Comparison of ENCODE assay signal across 1 cellular context in the genomic region with DNA sequence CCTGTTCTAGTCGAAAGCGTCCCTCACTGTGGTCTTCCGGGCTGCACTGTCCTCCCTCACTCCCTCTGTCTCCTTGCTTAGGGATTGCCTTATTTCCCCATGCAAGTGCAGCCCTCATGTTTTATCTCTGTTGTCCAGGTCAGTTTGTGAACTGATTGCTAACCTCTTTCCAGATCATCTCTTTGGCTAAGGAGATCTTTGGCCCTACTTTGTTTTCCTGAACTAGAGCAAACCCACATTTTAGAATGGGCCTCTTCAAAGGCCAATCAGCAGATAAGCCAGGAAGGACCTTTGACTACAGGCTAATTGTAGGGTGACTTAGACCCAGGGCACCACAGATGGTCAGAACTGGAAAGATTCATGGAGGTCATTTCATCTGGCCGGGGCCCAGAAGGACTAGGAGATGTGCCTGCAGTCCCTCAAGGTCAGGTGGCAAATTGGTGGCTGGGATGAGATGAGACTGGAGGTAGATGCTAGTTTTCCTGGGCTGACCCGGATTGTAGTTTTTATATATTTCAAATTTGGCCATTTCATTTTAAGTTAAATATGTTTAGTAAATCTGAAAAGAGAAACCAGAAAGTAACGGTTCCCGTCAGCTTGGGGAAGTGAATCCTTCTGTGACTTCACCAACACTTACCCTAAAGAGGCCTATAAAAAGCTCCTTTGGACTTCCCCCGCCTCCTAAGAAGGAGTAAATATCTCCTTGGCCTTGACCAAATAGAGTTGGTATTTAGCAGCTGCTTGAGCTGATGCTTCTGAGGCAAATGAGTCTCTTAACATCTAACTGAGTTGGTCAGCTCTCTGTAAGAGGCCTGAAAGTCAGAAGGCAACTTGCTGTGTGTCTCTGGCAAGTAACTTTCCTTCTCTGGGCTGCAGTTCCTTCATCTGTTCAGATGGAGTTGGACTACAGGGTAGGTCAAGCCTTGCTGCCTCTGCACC.
TF ChIP-seq lines count a peak whose summit lies in the region.

No MANE protein-coding gene starts in this region.

TF ChIP-seq in GM12878, 131 proteins besides CTCF, POLR2A, EP300 and RAD21 (continued from another document and continues in another):
- TF ChIP-seq, protein P1, sequence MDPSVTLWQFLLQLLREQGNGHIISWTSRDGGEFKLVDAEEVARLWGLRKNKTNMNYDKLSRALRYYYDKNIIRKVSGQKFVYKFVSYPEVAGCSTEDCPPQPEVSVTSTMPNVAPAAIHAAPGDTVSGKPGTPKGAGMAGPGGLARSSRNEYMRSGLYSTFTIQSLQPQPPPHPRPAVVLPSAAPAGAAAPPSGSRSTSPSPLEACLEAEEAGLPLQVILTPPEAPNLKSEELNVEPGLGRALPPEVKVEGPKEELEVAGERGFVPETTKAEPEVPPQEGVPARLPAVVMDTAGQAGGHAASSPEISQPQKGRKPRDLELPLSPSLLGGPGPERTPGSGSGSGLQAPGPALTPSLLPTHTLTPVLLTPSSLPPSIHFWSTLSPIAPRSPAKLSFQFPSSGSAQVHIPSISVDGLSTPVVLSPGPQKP (IDR thresholded peaks at IDR 0.05; ENCODE audit: low read depth, low read length), result no peak
- TF ChIP-seq PAX8 (IDR thresholded peaks at IDR 0.05) (no peak; the same call in 1 of the 2 replicates), CHD1 (IDR thresholded peaks at IDR 0.05; ENCODE audit: low read depth, low read length) (peak; percentile 80; the same call in 1 of the 2 replicates), RFX5 (IDR thresholded peaks at IDR 0.05; ENCODE audit: low read depth, low read length) (0 out of 2 replicates have a peak, but pooled peaks have one; percentile 53), TAF1 (IDR thresholded peaks at IDR 0.05; ENCODE audit: borderline replicate concordance, low read depth, low read length) (peak; percentile 84), JUND (IDR thresholded peaks at IDR 0.05; ENCODE audit: low read depth, low read length) (no peak; the same call in 1 of the 2 replicates), MXI1 (IDR thresholded peaks at IDR 0.05; ENCODE audit: low read depth, low read length) (peak; percentile 72; the same call in 1 of the 2 replicates), SPI1 (IDR thresholded peaks at IDR 0.05; ENCODE audit: borderline replicate concordance, insufficient read depth, low read depth, low read length) (peak; percentile 97), BCL11A (IDR thresholded peaks at IDR 0.05; ENCODE audit: low read depth, low read length) (peak; percentile 95), HDGF (IDR thresholded peaks at IDR 0.05) (no peak), KDM1A (IDR thresholded peaks at IDR 0.05; ENCODE audit: borderline replicate concordance) (no peak), RAD51 (IDR thresholded peaks at IDR 0.05) (peak; percentile 42; the same call in 1 of the 2 replicates), CBFB (IDR thresholded peaks at IDR 0.05; ENCODE audit: low read depth) (no peak; the same call in 1 of the 2 replicates), BMI1 (IDR thresholded peaks at IDR 0.05; ENCODE audit: borderline replicate concordance) (peak; percentile 84), FOS (IDR thresholded peaks at IDR 0.05; ENCODE audit: borderline replicate concordance, extremely low read depth, insufficient read length) (no peak), ZNF622 (IDR thresholded peaks at IDR 0.05) (no peak), DPF2 (IDR thresholded peaks at IDR 0.05) (peak; percentile 98), MYC (IDR thresholded peaks at IDR 0.05; ENCODE audit: insufficient read depth, insufficient read length, insufficient replicate concordance, low read length, severe bottlenecking) (no peak), SMARCA5 (IDR thresholded peaks at IDR 0.05) (peak; percentile 100), SREBF1 (IDR thresholded peaks at IDR 0.05; ENCODE audit: low read length) (0 out of 2 replicates have a peak, but pooled peaks have one; percentile 24), GABPA (IDR thresholded peaks at IDR 0.05; ENCODE audit: low read depth) (0 out of 2 replicates have a peak, but pooled peaks have one; percentile 57), SUPT20H (IDR thresholded peaks at IDR 0.05; ENCODE audit: borderline replicate concordance, control insufficient read depth, low read depth, low read length) (no peak), NR2F1 (conservative IDR thresholded peaks at IDR 0.05) (peak; percentile 86), NR2C2 (IDR thresholded peaks at IDR 0.05; ENCODE audit: borderline replicate concordance, control insufficient read depth, insufficient read length, low read depth) (no peak), SMAD5 (IDR thresholded peaks at IDR 0.05; ENCODE audit: low read depth) (peak; percentile 48; the same call in 1 of the 2 replicates), PAX5 (IDR thresholded peaks at IDR 0.05; ENCODE audit: borderline replicate concordance, low read depth, low read length) (peak; percentile 79; the same call in 1 of the 2 replicates), CBX5 (IDR thresholded peaks at IDR 0.05; ENCODE audit: low read depth) (0 out of 2 replicates have a peak, but pooled peaks have one; percentile 61), ZNF274 (IDR thresholded peaks at IDR 0.05; ENCODE audit: insufficient read depth, insufficient read length) (no peak), MEF2A (IDR thresholded peaks at IDR 0.05; ENCODE audit: insufficient read depth, low read depth, low read length) (peak; percentile 99), KAT2A (conservative IDR thresholded peaks at IDR 0.05; ENCODE audit: control insufficient read depth, low read depth, low read length) (no peak), HCFC1 (IDR thresholded peaks at IDR 0.05; ENCODE audit: low read length) (no peak), LARP7 (IDR thresholded peaks at IDR 0.05) (no peak), ZZZ3 (IDR thresholded peaks at IDR 0.05; ENCODE audit: control insufficient read depth, insufficient read length, low read depth) (no peak), STAT3 (IDR thresholded peaks at IDR 0.05; ENCODE audit: low read depth, low read length) (peak; percentile 100)
- TF ChIP-seq, protein P2, sequence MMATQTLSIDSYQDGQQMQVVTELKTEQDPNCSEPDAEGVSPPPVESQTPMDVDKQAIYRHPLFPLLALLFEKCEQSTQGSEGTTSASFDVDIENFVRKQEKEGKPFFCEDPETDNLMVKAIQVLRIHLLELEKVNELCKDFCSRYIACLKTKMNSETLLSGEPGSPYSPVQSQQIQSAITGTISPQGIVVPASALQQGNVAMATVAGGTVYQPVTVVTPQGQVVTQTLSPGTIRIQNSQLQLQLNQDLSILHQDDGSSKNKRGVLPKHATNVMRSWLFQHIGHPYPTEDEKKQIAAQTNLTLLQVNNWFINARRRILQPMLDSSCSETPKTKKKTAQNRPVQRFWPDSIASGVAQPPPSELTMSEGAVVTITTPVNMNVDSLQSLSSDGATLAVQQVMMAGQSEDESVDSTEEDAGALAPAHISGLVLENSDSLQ (IDR thresholded peaks at IDR 0.05), result no peak
- TF ChIP-seq, protein P3, sequence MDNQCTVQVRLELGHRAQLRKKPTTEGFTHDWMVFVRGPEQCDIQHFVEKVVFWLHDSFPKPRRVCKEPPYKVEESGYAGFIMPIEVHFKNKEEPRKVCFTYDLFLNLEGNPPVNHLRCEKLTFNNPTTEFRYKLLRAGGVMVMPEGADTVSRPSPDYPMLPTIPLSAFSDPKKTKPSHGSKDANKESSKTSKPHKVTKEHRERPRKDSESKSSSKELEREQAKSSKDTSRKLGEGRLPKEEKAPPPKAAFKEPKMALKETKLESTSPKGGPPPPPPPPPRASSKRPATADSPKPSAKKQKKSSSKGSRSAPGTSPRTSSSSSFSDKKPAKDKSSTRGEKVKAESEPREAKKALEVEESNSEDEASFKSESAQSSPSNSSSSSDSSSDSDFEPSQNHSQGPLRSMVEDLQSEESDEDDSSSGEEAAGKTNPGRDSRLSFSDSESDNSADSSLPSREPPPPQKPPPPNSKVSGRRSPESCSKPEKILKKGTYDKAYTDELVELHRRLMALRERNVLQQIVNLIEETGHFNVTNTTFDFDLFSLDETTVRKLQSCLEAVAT (IDR thresholded peaks at IDR 0.05), result no peak; the same call in 1 of the 2 replicates
- TF ChIP-seq, protein P4, sequence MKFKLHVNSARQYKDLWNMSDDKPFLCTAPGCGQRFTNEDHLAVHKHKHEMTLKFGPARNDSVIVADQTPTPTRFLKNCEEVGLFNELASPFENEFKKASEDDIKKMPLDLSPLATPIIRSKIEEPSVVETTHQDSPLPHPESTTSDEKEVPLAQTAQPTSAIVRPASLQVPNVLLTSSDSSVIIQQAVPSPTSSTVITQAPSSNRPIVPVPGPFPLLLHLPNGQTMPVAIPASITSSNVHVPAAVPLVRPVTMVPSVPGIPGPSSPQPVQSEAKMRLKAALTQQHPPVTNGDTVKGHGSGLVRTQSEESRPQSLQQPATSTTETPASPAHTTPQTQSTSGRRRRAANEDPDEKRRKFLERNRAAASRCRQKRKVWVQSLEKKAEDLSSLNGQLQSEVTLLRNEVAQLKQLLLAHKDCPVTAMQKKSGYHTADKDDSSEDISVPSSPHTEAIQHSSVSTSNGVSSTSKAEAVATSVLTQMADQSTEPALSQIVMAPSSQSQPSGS (IDR thresholded peaks at IDR 0.05; ENCODE audit: low read length), result peak; percentile 96
- TF ChIP-seq, protein P5, sequence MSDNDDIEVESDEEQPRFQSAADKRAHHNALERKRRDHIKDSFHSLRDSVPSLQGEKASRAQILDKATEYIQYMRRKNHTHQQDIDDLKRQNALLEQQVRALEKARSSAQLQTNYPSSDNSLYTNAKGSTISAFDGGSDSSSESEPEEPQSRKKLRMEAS (IDR thresholded peaks at IDR 0.05; ENCODE audit: low read depth, low read length), result 0 out of 2 replicates have a peak, but pooled peaks have one; percentile 11
- TF ChIP-seq, protein P6, sequence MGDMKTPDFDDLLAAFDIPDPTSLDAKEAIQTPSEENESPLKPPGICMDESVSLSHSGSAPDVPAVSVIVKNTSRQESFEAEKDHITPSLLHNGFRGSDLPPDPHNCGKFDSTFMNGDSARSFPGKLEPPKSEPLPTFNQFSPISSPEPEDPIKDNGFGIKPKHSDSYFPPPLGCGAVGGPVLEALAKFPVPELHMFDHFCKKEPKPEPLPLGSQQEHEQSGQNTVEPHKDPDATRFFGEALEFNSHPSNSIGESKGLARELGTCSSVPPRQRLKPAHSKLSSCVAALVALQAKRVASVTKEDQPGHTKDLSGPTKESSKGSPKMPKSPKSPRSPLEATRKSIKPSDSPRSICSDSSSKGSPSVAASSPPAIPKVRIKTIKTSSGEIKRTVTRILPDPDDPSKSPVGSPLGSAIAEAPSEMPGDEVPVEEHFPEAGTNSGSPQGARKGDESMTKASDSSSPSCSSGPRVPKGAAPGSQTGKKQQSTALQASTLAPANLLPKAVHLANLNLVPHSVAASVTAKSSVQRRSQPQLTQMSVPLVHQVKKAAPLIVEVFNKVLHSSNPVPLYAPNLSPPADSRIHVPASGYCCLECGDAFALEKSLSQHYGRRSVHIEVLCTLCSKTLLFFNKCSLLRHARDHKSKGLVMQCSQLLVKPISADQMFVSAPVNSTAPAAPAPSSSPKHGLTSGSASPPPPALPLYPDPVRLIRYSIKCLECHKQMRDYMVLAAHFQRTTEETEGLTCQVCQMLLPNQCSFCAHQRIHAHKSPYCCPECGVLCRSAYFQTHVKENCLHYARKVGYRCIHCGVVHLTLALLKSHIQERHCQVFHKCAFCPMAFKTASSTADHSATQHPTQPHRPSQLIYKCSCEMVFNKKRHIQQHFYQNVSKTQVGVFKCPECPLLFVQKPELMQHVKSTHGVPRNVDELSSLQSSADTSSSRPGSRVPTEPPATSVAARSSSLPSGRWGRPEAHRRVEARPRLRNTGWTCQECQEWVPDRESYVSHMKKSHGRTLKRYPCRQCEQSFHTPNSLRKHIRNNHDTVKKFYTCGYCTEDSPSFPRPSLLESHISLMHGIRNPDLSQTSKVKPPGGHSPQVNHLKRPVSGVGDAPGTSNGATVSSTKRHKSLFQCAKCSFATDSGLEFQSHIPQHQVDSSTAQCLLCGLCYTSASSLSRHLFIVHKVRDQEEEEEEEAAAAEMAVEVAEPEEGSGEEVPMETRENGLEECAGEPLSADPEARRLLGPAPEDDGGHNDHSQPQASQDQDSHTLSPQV (IDR thresholded peaks at IDR 0.05), result peak; percentile 72; the same call in 1 of the 2 replicates
- TF ChIP-seq, protein P7, sequence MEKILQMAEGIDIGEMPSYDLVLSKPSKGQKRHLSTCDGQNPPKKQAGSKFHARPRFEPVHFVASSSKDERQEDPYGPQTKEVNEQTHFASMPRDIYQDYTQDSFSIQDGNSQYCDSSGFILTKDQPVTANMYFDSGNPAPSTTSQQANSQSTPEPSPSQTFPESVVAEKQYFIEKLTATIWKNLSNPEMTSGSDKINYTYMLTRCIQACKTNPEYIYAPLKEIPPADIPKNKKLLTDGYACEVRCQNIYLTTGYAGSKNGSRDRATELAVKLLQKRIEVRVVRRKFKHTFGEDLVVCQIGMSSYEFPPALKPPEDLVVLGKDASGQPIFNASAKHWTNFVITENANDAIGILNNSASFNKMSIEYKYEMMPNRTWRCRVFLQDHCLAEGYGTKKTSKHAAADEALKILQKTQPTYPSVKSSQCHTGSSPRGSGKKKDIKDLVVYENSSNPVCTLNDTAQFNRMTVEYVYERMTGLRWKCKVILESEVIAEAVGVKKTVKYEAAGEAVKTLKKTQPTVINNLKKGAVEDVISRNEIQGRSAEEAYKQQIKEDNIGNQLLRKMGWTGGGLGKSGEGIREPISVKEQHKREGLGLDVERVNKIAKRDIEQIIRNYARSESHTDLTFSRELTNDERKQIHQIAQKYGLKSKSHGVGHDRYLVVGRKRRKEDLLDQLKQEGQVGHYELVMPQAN (conservative IDR thresholded peaks at IDR 0.05), result peak; percentile 46; the same call in 1 of the 2 replicates
- TF ChIP-seq, protein P8, sequence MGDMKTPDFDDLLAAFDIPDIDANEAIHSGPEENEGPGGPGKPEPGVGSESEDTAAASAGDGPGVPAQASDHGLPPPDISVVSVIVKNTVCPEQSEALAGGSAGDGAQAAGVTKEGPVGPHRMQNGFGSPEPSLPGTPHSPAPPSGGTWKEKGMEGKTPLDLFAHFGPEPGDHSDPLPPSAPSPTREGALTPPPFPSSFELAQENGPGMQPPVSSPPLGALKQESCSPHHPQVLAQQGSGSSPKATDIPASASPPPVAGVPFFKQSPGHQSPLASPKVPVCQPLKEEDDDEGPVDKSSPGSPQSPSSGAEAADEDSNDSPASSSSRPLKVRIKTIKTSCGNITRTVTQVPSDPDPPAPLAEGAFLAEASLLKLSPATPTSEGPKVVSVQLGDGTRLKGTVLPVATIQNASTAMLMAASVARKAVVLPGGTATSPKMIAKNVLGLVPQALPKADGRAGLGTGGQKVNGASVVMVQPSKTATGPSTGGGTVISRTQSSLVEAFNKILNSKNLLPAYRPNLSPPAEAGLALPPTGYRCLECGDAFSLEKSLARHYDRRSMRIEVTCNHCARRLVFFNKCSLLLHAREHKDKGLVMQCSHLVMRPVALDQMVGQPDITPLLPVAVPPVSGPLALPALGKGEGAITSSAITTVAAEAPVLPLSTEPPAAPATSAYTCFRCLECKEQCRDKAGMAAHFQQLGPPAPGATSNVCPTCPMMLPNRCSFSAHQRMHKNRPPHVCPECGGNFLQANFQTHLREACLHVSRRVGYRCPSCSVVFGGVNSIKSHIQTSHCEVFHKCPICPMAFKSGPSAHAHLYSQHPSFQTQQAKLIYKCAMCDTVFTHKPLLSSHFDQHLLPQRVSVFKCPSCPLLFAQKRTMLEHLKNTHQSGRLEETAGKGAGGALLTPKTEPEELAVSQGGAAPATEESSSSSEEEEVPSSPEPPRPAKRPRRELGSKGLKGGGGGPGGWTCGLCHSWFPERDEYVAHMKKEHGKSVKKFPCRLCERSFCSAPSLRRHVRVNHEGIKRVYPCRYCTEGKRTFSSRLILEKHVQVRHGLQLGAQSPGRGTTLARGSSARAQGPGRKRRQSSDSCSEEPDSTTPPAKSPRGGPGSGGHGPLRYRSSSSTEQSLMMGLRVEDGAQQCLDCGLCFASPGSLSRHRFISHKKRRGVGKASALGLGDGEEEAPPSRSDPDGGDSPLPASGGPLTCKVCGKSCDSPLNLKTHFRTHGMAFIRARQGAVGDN (IDR thresholded peaks at IDR 0.05), result peak; percentile 83
- TF ChIP-seq, protein P9, sequence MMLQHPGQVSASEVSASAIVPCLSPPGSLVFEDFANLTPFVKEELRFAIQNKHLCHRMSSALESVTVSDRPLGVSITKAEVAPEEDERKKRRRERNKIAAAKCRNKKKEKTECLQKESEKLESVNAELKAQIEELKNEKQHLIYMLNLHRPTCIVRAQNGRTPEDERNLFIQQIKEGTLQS (IDR thresholded peaks at IDR 0.05; ENCODE audit: borderline replicate concordance, extremely low read depth, low read depth, low read length), result no peak
